In genomic region chr6:4916954-4917561, GRCh38 we compare ENCODE assay signal across 25 cellular contexts.
DNase-seq lines count a peak whose midpoint lies in the region; ATAC-seq and TF ChIP-seq lines count a peak whose summit lies in the region.
"Had no signal": no experiment of that assay in that cellular context is flagged by ENCODE, and none has a peak within 500 bp of the region (broad histone marks: within the 10 kb centered on the region; RNA-seq: fewer than 3 reads in every experiment).

No MANE protein-coding gene starts in this region.

- no peak overlapping the region for H3K4me3 ChIP-seq in Jurkat, Clone E6-1 (ENCODE audit: low read length)
- H3K4me3 ChIP-seq: gastrocnemius medialis, K562, lower lobe of right lung, spleen, upper lobe of right lung had no signal

- DNase-seq in activated CD4-positive, alpha-beta T cell treated with anti-CD3 and anti-CD28 coated beads, Interleukin-2, amount 10 ng/mL, durations not matched to agents 24 days and 14 days, result peak; percentile 65
- no peak for DNase-seq in activated CD4-positive, alpha-beta T cell treated with anti-CD3 and anti-CD28 coated beads, Interleukin-2, amount 50 U/mL, for 4 hours
- peak; percentile 94 for DNase-seq in Jurkat, Clone E6-1 (ENCODE audit: low read depth, low spot score)
- DNase-seq in activated naive CD8-positive, alpha-beta T cell treated with anti-CD3 and anti-CD28 coated beads, Interleukin-2, amount 10 ng/mL, durations not matched to agents 7 days and 5 days, result no peak
- DNase-seq in progenitor cell of endocrine pancreas (ENCODE audit: low spot score, unreplicated experiment), result no peak
- no peak for DNase-seq in GM20000 (ENCODE audit: low spot score)
- DNase-seq in COLO668 (lab: John Stamatoyannopoulos, UW; ENCODE audit: unreplicated experiment), result no peak
- DNase-seq in NCI-H2107 (lab: John Stamatoyannopoulos, UW), result no peak
- DNase-seq: activated CD8-positive, alpha-beta memory T cell treated with anti-CD3 and anti-CD28 coated beads for 24 hours; activated gamma-delta T cell treated with Interleukin-2 at 50 U/mL for 16 hours; BE2C; effector CD4-positive, alpha-beta T cell; gastrocnemius medialis; lower lobe of right lung; NCI-H146; NCI-H82; occipital lobe; PC-3; retina; SHP77 treated with DMSO at 0.1 percent for 48 hours; spleen; stimulated activated CD4-positive, alpha-beta T cell treated with anti-CD3 and anti-CD28 coated beads, Interleukin-4, amount 100 ng/mL, for 24 hours; upper lobe of right lung had no signal

- H3K27me3 Mint-ChIP-seq in activated CD4-positive, alpha-beta T cell treated with anti-CD3 and anti-CD28 coated beads, Interleukin-2, amount 10 ng/mL, durations not matched to agents 24 days and 14 days, result no peaks in the 10 kb centered on the region
- no peaks in the 10 kb centered on the region for H3K27me3 Mint-ChIP-seq in activated naive CD8-positive, alpha-beta T cell treated with anti-CD3 and anti-CD28 coated beads, Interleukin-2, amount 10 ng/mL, durations not matched to agents 7 days and 5 days
- H3K27me3 Mint-ChIP-seq in progenitor cell of endocrine pancreas, result no peaks in the 10 kb centered on the region

- peak overlapping the region; percentile 65 for H3K27ac Mint-ChIP-seq in activated CD4-positive, alpha-beta T cell treated with anti-CD3 and anti-CD28 coated beads, Interleukin-2, amount 10 ng/mL, durations not matched to agents 24 days and 14 days
- H3K27ac Mint-ChIP-seq in activated naive CD8-positive, alpha-beta T cell treated with anti-CD3 and anti-CD28 coated beads, Interleukin-2, amount 10 ng/mL, durations not matched to agents 7 days and 5 days, result peak overlapping the region; percentile 88
- peak overlapping the region; percentile 68 for H3K27ac Mint-ChIP-seq in progenitor cell of endocrine pancreas

- TF ChIP-seq CTCF in progenitor cell of endocrine pancreas (IDR thresholded peaks at IDR 0.05; ENCODE audit: unreplicated experiment) (no peak), GM20000 (IDR thresholded peaks at IDR 0.05; ENCODE audit: extremely low read depth, missing control alignments) (no peak)

- peak overlapping the region; percentile 0 for H3K4me3 Mint-ChIP-seq in activated CD4-positive, alpha-beta T cell treated with anti-CD3 and anti-CD28 coated beads, Interleukin-2, amount 10 ng/mL, durations not matched to agents 24 days and 14 days
- peak overlapping the region; percentile 58 for H3K4me3 Mint-ChIP-seq in activated naive CD8-positive, alpha-beta T cell treated with anti-CD3 and anti-CD28 coated beads, Interleukin-2, amount 10 ng/mL, durations not matched to agents 7 days and 5 days
- no peak overlapping the region for H3K4me3 Mint-ChIP-seq in progenitor cell of endocrine pancreas (ENCODE audit: low read depth)

- peaks cover 20% of the 10 kb centered on the region for H3K4me1 Mint-ChIP-seq in activated CD4-positive, alpha-beta T cell treated with anti-CD3 and anti-CD28 coated beads, Interleukin-2, amount 10 ng/mL, durations not matched to agents 24 days and 14 days
- peaks cover 46% of the 10 kb centered on the region for H3K4me1 Mint-ChIP-seq in activated naive CD8-positive, alpha-beta T cell treated with anti-CD3 and anti-CD28 coated beads, Interleukin-2, amount 10 ng/mL, durations not matched to agents 7 days and 5 days
- H3K4me1 Mint-ChIP-seq in progenitor cell of endocrine pancreas (ENCODE audit: low read depth), result peaks cover 28% of the 10 kb centered on the region

- no peaks in the 10 kb centered on the region for H3K9me3 Mint-ChIP-seq in activated CD4-positive, alpha-beta T cell treated with anti-CD3 and anti-CD28 coated beads, Interleukin-2, amount 10 ng/mL, durations not matched to agents 24 days and 14 days
- H3K9me3 Mint-ChIP-seq in activated naive CD8-positive, alpha-beta T cell treated with anti-CD3 and anti-CD28 coated beads, Interleukin-2, amount 10 ng/mL, durations not matched to agents 7 days and 5 days, result no peaks in the 10 kb centered on the region
- no peaks in the 10 kb centered on the region for H3K9me3 Mint-ChIP-seq in progenitor cell of endocrine pancreas (ENCODE audit: low read depth)

- H3K36me3 Mint-ChIP-seq in activated CD4-positive, alpha-beta T cell treated with anti-CD3 and anti-CD28 coated beads, Interleukin-2, amount 10 ng/mL, durations not matched to agents 24 days and 14 days (ENCODE audit: low read depth), result peaks cover 2% of the 10 kb centered on the region
- peaks cover 14% of the 10 kb centered on the region for H3K36me3 Mint-ChIP-seq in activated naive CD8-positive, alpha-beta T cell treated with anti-CD3 and anti-CD28 coated beads, Interleukin-2, amount 10 ng/mL, durations not matched to agents 7 days and 5 days
- H3K36me3 Mint-ChIP-seq in progenitor cell of endocrine pancreas (ENCODE audit: insufficient read depth), result peaks cover 9% of the 10 kb centered on the region

- POLR2A ChIA-PET in activated naive CD8-positive, alpha-beta T cell treated with anti-CD3 and anti-CD28 coated beads, Interleukin-2, amount 10 ng/mL, durations not matched to agents 7 days and 5 days (lab: Charles Lee), result interaction anchor here (2.5 kb wide), 1 partner anchor 10 kb away, joined by 15 read pairs; no protein-coding TSS in a partner anchor

- intact Hi-C loops in activated CD4-positive, alpha-beta T cell treated with anti-CD3 and anti-CD28 coated beads, Interleukin-2, amount 10 ng/mL, durations not matched to agents 24 days and 14 days (cut with micrococcal nuclease), result no loop called here

- ATAC-seq in activated naive CD8-positive, alpha-beta T cell treated with anti-CD3 and anti-CD28 coated beads, Interleukin-2, amount 10 ng/mL, durations not matched to agents 7 days and 5 days (ENCODE audit: low read depth), result peak; percentile 76
- ATAC-seq: esophagus mucosa, gastrocnemius medialis, K562, lower lobe of right lung, PC-3, upper lobe of right lung had no signal

Comparison
In these comparisons a context has a peak if more than half of its experiments do, and no peak if none do; other contexts are left out.
1. DNase-seq: peak in activated CD4-positive, alpha-beta T cell treated with anti-CD3 and anti-CD28 coated beads, Interleukin-2, amount 10 ng/mL, durations not matched to agents 24 days and 14 days (single experiment) and Jurkat, Clone E6-1 (single experiment); none in activated CD4-positive, alpha-beta T cell treated with anti-CD3 and anti-CD28 coated beads, Interleukin-2, amount 50 U/mL, for 4 hours (0 of 2), activated naive CD8-positive, alpha-beta T cell treated with anti-CD3 and anti-CD28 coated beads, Interleukin-2, amount 10 ng/mL, durations not matched to agents 7 days and 5 days (single experiment), progenitor cell of endocrine pancreas (single experiment), GM20000 (single experiment), COLO668 (single experiment) and NCI-H2107 (single experiment).
2. Peak in every context shown above with its lines, with median percentiles within 50 percentile points of each other: H3K27ac Mint-ChIP-seq.